12 cellular contexts compared by ENCODE assay signal in genomic region chr16:16021646-16021987, GRCh38.
DNase-seq lines count a peak whose midpoint lies in the region; ATAC-seq, FAIRE-seq and TF ChIP-seq lines count a peak whose summit lies in the region.
"Had no signal": no experiment of that assay in that cellular context is flagged by ENCODE, and none has a peak within 500 bp of the region (broad histone marks: within the 10 kb centered on the region; RNA-seq: fewer than 3 reads in every experiment).

No MANE protein-coding gene starts in this region.

- peaks cover 43% of the 10 kb centered on the region for H3K36me3 Mint-ChIP-seq in endodermal cell (ENCODE audit: low read depth)
- H3K36me3 Mint-ChIP-seq in activated naive CD4-positive, alpha-beta T cell treated with anti-CD3 and anti-CD28 coated beads for 36 hours (ENCODE audit: low read depth) = peaks cover 35% of the 10 kb centered on the region

- H2AFZ ChIP-seq in HepG2 (ENCODE audit: low read length) (no peak overlapping the region), osteoblast (ENCODE audit: low read length) (no peak overlapping the region)

- WGBS in HepG2 (ENCODE audit: low lambda C conversion rate) = 76% methylated on average over 9 of the region's 9 CpGs
- WGBS in right lobe of liver (ENCODE audit: insufficient coverage, low coverage, low lambda C conversion rate, missing lambda C conversion rate) = 43% methylated on average over 1 of the region's 9 CpGs
- 67 to 92% methylated on average over 3 to 9 of the region's 9 CpGs for WGBS in endodermal cell (ENCODE audit: insufficient coverage in 1 of 2, insufficient read length in 1 of 2), 2 experiments

- no peaks in the 10 kb centered on the region for H3K9me3 Mint-ChIP-seq in endodermal cell
- no peaks in the 10 kb centered on the region for H3K9me3 Mint-ChIP-seq in activated naive CD4-positive, alpha-beta T cell treated with anti-CD3 and anti-CD28 coated beads for 36 hours
- H3K9me3 Mint-ChIP-seq: IgD-negative memory B cell had no signal

- no peaks in the 10 kb centered on the region for H3K27me3 ChIP-seq in HepG2 (ENCODE audit: control insufficient read depth in 1 of 2, insufficient read depth in 2 of 2, low read length in 2 of 2)
- no peaks in the 10 kb centered on the region for H3K27me3 ChIP-seq in right lobe of liver
- H3K27me3 ChIP-seq in endodermal cell (ENCODE audit: control insufficient read depth, insufficient read depth, low read length, poor library complexity, severe bottlenecking) = no peaks in the 10 kb centered on the region
- H3K27me3 ChIP-seq in osteoblast (ENCODE audit: insufficient read depth, low read length) = no peaks in the 10 kb centered on the region
- no peaks in the 10 kb centered on the region for H3K27me3 ChIP-seq in vagina

- TF ChIP-seq RAD21 in HepG2 (CRISPR knock-in tag; IDR thresholded peaks at IDR 0.05) = no peak

- H3K27ac ChIP-seq in HepG2 (ENCODE audit: extremely low read length, insufficient read depth, low read length) (no peak overlapping the region), right lobe of liver (no peak overlapping the region), endodermal cell (ENCODE audit: low read depth, low read length) (peak overlapping the region; percentile 1), osteoblast (ENCODE audit: low read depth, low read length) (peak overlapping the region; percentile 94), vagina (peak overlapping the region; percentile 82)

- ATAC-seq in HepG2 = no peak
- ATAC-seq in right lobe of liver = no peak

- H3K36me3 ChIP-seq in HepG2 (replicated peaks in 1 of 2; ENCODE audit: control insufficient read depth in 1 of 2, insufficient read depth in 2 of 2, low read length in 2 of 2) (peaks cover 19 to 38% of the 10 kb centered on the region in 2 experiments), right lobe of liver (no peaks in the 10 kb centered on the region), endodermal cell (ENCODE audit: control insufficient read depth, insufficient read depth, low read length) (peaks cover 24% of the 10 kb centered on the region), osteoblast (ENCODE audit: insufficient read depth, low read length) (peaks cover 25% of the 10 kb centered on the region), vagina (peaks cover 0 to 10% of the 10 kb centered on the region in 2 donors)

- no peak for FAIRE-seq in HepG2 (lab: Jason Lieb, UNC)
- FAIRE-seq: G401.6, islet of Langerhans had no signal

- H3K27me3 Mint-ChIP-seq in endodermal cell (ENCODE audit: insufficient read depth) = no peaks in the 10 kb centered on the region
- no peaks in the 10 kb centered on the region for H3K27me3 Mint-ChIP-seq in activated naive CD4-positive, alpha-beta T cell treated with anti-CD3 and anti-CD28 coated beads for 36 hours (ENCODE audit: low read depth)
- H3K27me3 Mint-ChIP-seq: IgD-negative memory B cell had no signal

- CTCF ChIA-PET in HepG2 (lab: Yijun Ruan, JAX; ENCODE audit: low intra/inter-chr PET ratio, low total read pairs) = interaction anchor here (1.2 kb wide), 1 partner anchor 23 kb away, joined by 4 read pairs; no protein-coding TSS in a partner anchor
- CTCF ChIA-PET in activated naive CD4-positive, alpha-beta T cell treated with anti-CD3 and anti-CD28 coated beads for 36 hours (lab: Charles Lee) = no interaction called here

- intact Hi-C loops in HepG2 (cut with micrococcal nuclease; ENCODE audit: unreplicated experiment) (no loop called here), right lobe of liver (cut with DNase I) (no loop called here), vagina (cut with DNase I) (loop anchor here (5.0 kb wide), 1 partner anchor 69 kb away; no protein-coding TSS in a partner anchor)
- intact Hi-C loops in activated naive CD4-positive, alpha-beta T cell treated with anti-CD3 and anti-CD28 coated beads for 36 hours (cut with micrococcal nuclease) = no loop called here

- H3K9me3 ChIP-seq in HepG2 (ENCODE audit: low read length) = no peaks in the 10 kb centered on the region
- H3K9me3 ChIP-seq in right lobe of liver = no peaks in the 10 kb centered on the region
- no peaks in the 10 kb centered on the region for H3K9me3 ChIP-seq in endodermal cell (ENCODE audit: control insufficient read depth, low read length)
- no peaks in the 10 kb centered on the region for H3K9me3 ChIP-seq in osteoblast (ENCODE audit: low read depth, low read length)
- H3K9me3 ChIP-seq in vagina = no peaks in the 10 kb centered on the region

- H3K79me2 ChIP-seq in HepG2 (ENCODE audit: insufficient read depth, low read length) = no peaks in the 10 kb centered on the region
- peaks cover 19% of the 10 kb centered on the region for H3K79me2 ChIP-seq in osteoblast (ENCODE audit: insufficient read depth, low read length)

- H3K4me1 ChIP-seq in HepG2 (ENCODE audit: insufficient read depth, low read length) (peaks cover 29% of the 10 kb centered on the region), right lobe of liver (peaks cover 0 to 9% (median 0%) of the 10 kb centered on the region in 4 donors), endodermal cell (ENCODE audit: control insufficient read depth, insufficient read depth, low read length) (peaks cover 9% of the 10 kb centered on the region), osteoblast (ENCODE audit: insufficient read depth, low read length) (peaks cover 57% of the 10 kb centered on the region), vagina (peaks cover 45% of the 10 kb centered on the region)

- no peak for TF ChIP-seq CTCF in HepG2 (CRISPR knock-in tag; IDR thresholded peaks at IDR 0.05)
- no peak for TF ChIP-seq CTCF in right lobe of liver (IDR thresholded peaks at IDR 0.05)
- no peak for TF ChIP-seq CTCF in endodermal cell (conservative IDR thresholded peaks at IDR 0.05)
- TF ChIP-seq CTCF in osteoblast (IDR thresholded peaks at IDR 0.05; ENCODE audit: extremely low read depth, low read depth, low read length) = no peak
- no peak for TF ChIP-seq CTCF in vagina (IDR thresholded peaks at IDR 0.05)

- no peak overlapping the region for H3K4me3 Mint-ChIP-seq in endodermal cell
- no peak overlapping the region for H3K4me3 Mint-ChIP-seq in activated naive CD4-positive, alpha-beta T cell treated with anti-CD3 and anti-CD28 coated beads for 36 hours

- no TSS peak for BruUV-seq in HepG2 (replicated peaks; lab: Mats Ljungman, UMichigan)

- no peak for TF ChIP-seq EP300 in HepG2 (IDR thresholded peaks at IDR 0.05; ENCODE audit: low read depth in 2 of 2, low read length in 2 of 2)
- TF ChIP-seq EP300 in HepG2 (CRISPR knock-in tag; IDR thresholded peaks at IDR 0.05; ENCODE audit: borderline replicate concordance) = no peak

- POLR2A ChIA-PET in HepG2 (lab: Yijun Ruan, JAX) = interaction anchor here (1.3 to 3.4 kb wide), 3 partner anchors 10 to 133 kb away, joined by 4 to 25 read pairs (median 7); partner anchors contain the start of gene CEP20

- H4K20me1 ChIP-seq in HepG2 (ENCODE audit: insufficient read depth, low read length) (peaks cover 3% of the 10 kb centered on the region; the same call in 1 of the 2 replicates), osteoblast (ENCODE audit: insufficient read depth, low read length) (peaks cover 3% of the 10 kb centered on the region)

- H3K4me1 Mint-ChIP-seq in endodermal cell = peaks cover 7% of the 10 kb centered on the region
- H3K4me1 Mint-ChIP-seq in activated naive CD4-positive, alpha-beta T cell treated with anti-CD3 and anti-CD28 coated beads for 36 hours (ENCODE audit: low read depth) = peaks cover 32% of the 10 kb centered on the region

- TF ChIP-seq POLR2A in HepG2 (IDR thresholded peaks at IDR 0.05; ENCODE audit: insufficient read depth in 1 of 2, low read depth in 2 of 2, low read length in 2 of 2) (no peak), right lobe of liver (IDR thresholded peaks at IDR 0.05) (no peak), vagina (IDR thresholded peaks at IDR 0.05) (no peak)

- no peak overlapping the region for H3K4me3 ChIP-seq in HepG2 (replicated peaks in 1 of 3; ENCODE audit: insufficient read depth in 1 of 3, low read depth in 2 of 3, low read length in 3 of 3)
- no peak overlapping the region for H3K4me3 ChIP-seq in right lobe of liver
- H3K4me3 ChIP-seq in endodermal cell (ENCODE audit: low read length) = no peak overlapping the region
- H3K4me3 ChIP-seq in osteoblast (ENCODE audit: insufficient read depth, low read length) = no peak overlapping the region
- no peak overlapping the region for H3K4me3 ChIP-seq in vagina

- H3K4me2 ChIP-seq in HepG2 (ENCODE audit: low read depth, low read length) (no peak overlapping the region), osteoblast (ENCODE audit: insufficient read depth, low read length) (no peak overlapping the region)

- H3K9ac ChIP-seq in HepG2 (ENCODE audit: insufficient read depth, low read depth, low read length) = no peak overlapping the region
- no peak overlapping the region for H3K9ac ChIP-seq in endodermal cell (ENCODE audit: extremely low read depth, low read length, poor library complexity, severe bottlenecking)

- in situ Hi-C loops in HepG2 (cut with HindIII; ENCODE audit: extremely low pct_ligation_motif_present, low pct_unique_long_range_greater_than_20kb) = no loop called here

- DNase-seq in HepG2 (ENCODE audit: low spot score) = no peak
- DNase-seq in right lobe of liver = no peak
- no peak for DNase-seq in endodermal cell
- DNase-seq in osteoblast (ENCODE audit: insufficient read length, low spot score, missing footprints) = no peak
- no peak for DNase-seq in vagina (ENCODE audit: extremely low spot score in 2 of 2)
- no peak for DNase-seq in activated naive CD4-positive, alpha-beta T cell treated with anti-CD3 and anti-CD28 coated beads for 36 hours
- no peak for DNase-seq in NCI-H2196 (lab: John Stamatoyannopoulos, UW; ENCODE audit: unreplicated experiment)
- no peak for DNase-seq in NCI-H1694 (lab: John Stamatoyannopoulos, UW)
- DNase-seq: NCI-H2081 treated with DMSO at 0.1 percent for 48 hours had no signal

- H3K27ac Mint-ChIP-seq in endodermal cell = peak overlapping the region; percentile 17
- H3K27ac Mint-ChIP-seq in activated naive CD4-positive, alpha-beta T cell treated with anti-CD3 and anti-CD28 coated beads for 36 hours = no peak overlapping the region

TF ChIP-seq in HepG2, 621 proteins besides CTCF, POLR2A, EP300 and RAD21 (continues in another document):
- TF ChIP-seq AHR (CRISPR knock-in tag; IDR thresholded peaks at IDR 0.05) = peak; percentile 21; the same call in 1 of the 2 replicates
- peak; percentile 16; the same call in 1 of the 2 replicates for TF ChIP-seq ZBTB26 (CRISPR knock-in tag; IDR thresholded peaks at IDR 0.05; ENCODE audit: borderline replicate concordance)
- TF ChIP-seq ZNF772 (CRISPR knock-in tag; IDR thresholded peaks at IDR 0.05) = 0 out of 2 replicates have a peak, but pooled peaks have one; percentile 18
- TF ChIP-seq ZBTB8A (CRISPR knock-in tag; IDR thresholded peaks at IDR 0.05; ENCODE audit: borderline replicate concordance, low read depth) = no peak

Comparison
In these comparisons a context has a peak if more than half of its experiments do, and no peak if none do; other contexts are left out.
1. H3K27ac ChIP-seq: peak in endodermal cell (single experiment), osteoblast (single experiment) and vagina (single experiment); none in HepG2 (single experiment) and right lobe of liver (0 of 3).